In the genomic region with DNA sequence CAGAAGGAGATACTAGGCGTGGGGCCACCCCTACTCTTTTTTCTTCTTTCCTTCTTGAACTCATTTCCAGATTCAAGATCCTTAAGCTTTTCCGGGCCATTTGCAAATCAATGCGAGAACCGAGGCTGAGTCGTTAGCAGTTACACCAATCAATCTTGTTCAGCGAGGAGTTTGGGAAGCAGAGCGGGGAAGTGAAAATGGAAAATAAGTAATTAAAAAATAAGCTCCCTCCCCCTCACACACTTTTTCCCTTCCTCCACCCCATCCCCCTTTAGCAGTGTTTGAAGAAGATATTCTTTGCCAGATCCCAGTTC, we compare ENCODE assay signal across 9 cellular contexts. TPM values are rescaled to one million over a fixed set of nuclear protein-coding genes. Genes with fewer than 3 reads are reported as not detected.
DNase-seq lines count a peak whose midpoint lies in the region; ATAC-seq, FAIRE-seq and TF ChIP-seq lines count a peak whose summit lies in the region.
"Had no signal": no experiment of that assay in that cellular context is flagged by ENCODE, and none has a peak within 500 bp of the region (broad histone marks: within the 10 kb centered on the region; RNA-seq: fewer than 3 reads in every experiment).

No MANE protein-coding gene starts in this region.

- peaks cover 14% of the 10 kb centered on the region for H3K4me1 Mint-ChIP-seq in activated naive CD8-positive, alpha-beta T cell treated with anti-CD3 and anti-CD28 coated beads for 36 hours
- peaks cover 5% of the 10 kb centered on the region for H3K4me1 Mint-ChIP-seq in activated CD4-positive, alpha-beta T cell treated with anti-CD3 and anti-CD28 coated beads, Interleukin-2, amount 10 ng/mL, durations not matched to agents 24 days and 14 days

- H3K9me3 Mint-ChIP-seq in activated naive CD8-positive, alpha-beta T cell treated with anti-CD3 and anti-CD28 coated beads for 36 hours, result no peaks in the 10 kb centered on the region
- no peaks in the 10 kb centered on the region for H3K9me3 Mint-ChIP-seq in activated CD4-positive, alpha-beta T cell treated with anti-CD3 and anti-CD28 coated beads, Interleukin-2, amount 10 ng/mL, durations not matched to agents 24 days and 14 days

- ATAC-seq in pancreas, result no peak

- peaks cover 0 to 3% (median 1%) of the 10 kb centered on the region in 4 donors for H3K27me3 ChIP-seq in pancreas

- H3K9me3 ChIP-seq in pancreas, result no peaks in the 10 kb centered on the region

- peak overlapping the region; percentile 32 to 52 (median 42) for H3K4me3 ChIP-seq in pancreas

- 0% methylated on average over 7 of the region's 7 CpGs for WGBS in pancreas, 2 donors

- FAIRE-seq in pancreas (lab: Jason Lieb, UNC) (no peak), HTR-8/SVneo (lab: Jason Lieb, UNC) (no peak)

- DNase-seq in DMS153 (lab: John Stamatoyannopoulos, UW) (peak; percentile 33), NCI-H187 treated with DMSO at 0.1 percent for 48 hours (lab: John Stamatoyannopoulos, UW) (peak; percentile 14), epithelial cell of prostate (ENCODE audit: low read depth, low spot score) (no peak), pancreas (no peak), HTR-8/SVneo (ENCODE audit: insufficient read length, low spot score) (no peak), NCI-H226 (no peak)
- DNase-seq in activated naive CD8-positive, alpha-beta T cell treated with anti-CD3 and anti-CD28 coated beads for 36 hours, result no peak
- no peak for DNase-seq in activated CD4-positive, alpha-beta T cell treated with anti-CD3 and anti-CD28 coated beads, Interleukin-2, amount 10 ng/mL, durations not matched to agents 24 days and 14 days
- DNase-seq: NK-92 treated with Interleukin-12 subunit alpha and Interleukin-12 subunit beta, amount 100 ng/mL, for 24 hours had no signal

- no peak overlapping the region for H3K4me3 Mint-ChIP-seq in activated naive CD8-positive, alpha-beta T cell treated with anti-CD3 and anti-CD28 coated beads for 36 hours
- no peak overlapping the region for H3K4me3 Mint-ChIP-seq in activated CD4-positive, alpha-beta T cell treated with anti-CD3 and anti-CD28 coated beads, Interleukin-2, amount 10 ng/mL, durations not matched to agents 24 days and 14 days

- H3K27ac Mint-ChIP-seq in activated naive CD8-positive, alpha-beta T cell treated with anti-CD3 and anti-CD28 coated beads for 36 hours, result no peak overlapping the region
- no peak overlapping the region for H3K27ac Mint-ChIP-seq in activated CD4-positive, alpha-beta T cell treated with anti-CD3 and anti-CD28 coated beads, Interleukin-2, amount 10 ng/mL, durations not matched to agents 24 days and 14 days

- peaks cover 0 to 6% (median 0%) of the 10 kb centered on the region in 3 donors for H3K4me1 ChIP-seq in pancreas

- TF ChIP-seq CTCF in pancreas (IDR thresholded peaks at IDR 0.05), result no peak

- peaks cover 43% of the 10 kb centered on the region for H3K27me3 Mint-ChIP-seq in activated naive CD8-positive, alpha-beta T cell treated with anti-CD3 and anti-CD28 coated beads for 36 hours
- peaks cover 38% of the 10 kb centered on the region for H3K27me3 Mint-ChIP-seq in activated CD4-positive, alpha-beta T cell treated with anti-CD3 and anti-CD28 coated beads, Interleukin-2, amount 10 ng/mL, durations not matched to agents 24 days and 14 days

- H3K27ac ChIP-seq in epithelial cell of prostate (peak overlapping the region; percentile 90), pancreas (peak overlapping the region; percentile 19 to 88 (median 74))

- intact Hi-C loops in pancreas (cut with DNase I), result no loop called here
- intact Hi-C loops in activated CD4-positive, alpha-beta T cell treated with anti-CD3 and anti-CD28 coated beads, Interleukin-2, amount 10 ng/mL, durations not matched to agents 24 days and 14 days (cut with micrococcal nuclease), result loop anchor here (10.0 kb wide), 1 partner anchor 1199 kb away; a partner anchor contains a TSS

- no peaks in the 10 kb centered on the region for H3K36me3 ChIP-seq in pancreas

- no peaks in the 10 kb centered on the region for H3K36me3 Mint-ChIP-seq in activated naive CD8-positive, alpha-beta T cell treated with anti-CD3 and anti-CD28 coated beads for 36 hours
- no peaks in the 10 kb centered on the region for H3K36me3 Mint-ChIP-seq in activated CD4-positive, alpha-beta T cell treated with anti-CD3 and anti-CD28 coated beads, Interleukin-2, amount 10 ng/mL, durations not matched to agents 24 days and 14 days (ENCODE audit: low read depth)

RNA-seq across cellular contexts. Expression of a gene that starts 1.7 kb away (rescaled TPM):
- 1 to 10 TPM; 1.2 to 9.3 (median 4.2) TPM for total RNA-seq in pancreas
- 1 to 10 TPM; 1.5 to 3.7 TPM for polyA plus RNA-seq in pancreas
- total RNA-seq in activated naive CD8-positive, alpha-beta T cell treated with anti-CD3 and anti-CD28 coated beads for 36 hours, result not detected
- not detected in 2 replicates for total RNA-seq in activated CD4-positive, alpha-beta T cell treated with anti-CD3 and anti-CD28 coated beads, Interleukin-2, amount 10 ng/mL, durations not matched to agents 24 days and 14 days

Comparison
In these comparisons a context has a peak if more than half of its experiments do, and no peak if none do; other contexts are left out.
1. DNase-seq: peak in DMS153 (single experiment) and NCI-H187 treated with DMSO at 0.1 percent for 48 hours (single experiment); none in epithelial cell of prostate (single experiment), pancreas (0 of 6), activated naive CD8-positive, alpha-beta T cell treated with anti-CD3 and anti-CD28 coated beads for 36 hours (single experiment), HTR-8/SVneo (single experiment), activated CD4-positive, alpha-beta T cell treated with anti-CD3 and anti-CD28 coated beads, Interleukin-2, amount 10 ng/mL, durations not matched to agents 24 days and 14 days (single experiment) and NCI-H226 (single experiment).